19 cellular contexts compared by ENCODE assay signal in the genomic region with DNA sequence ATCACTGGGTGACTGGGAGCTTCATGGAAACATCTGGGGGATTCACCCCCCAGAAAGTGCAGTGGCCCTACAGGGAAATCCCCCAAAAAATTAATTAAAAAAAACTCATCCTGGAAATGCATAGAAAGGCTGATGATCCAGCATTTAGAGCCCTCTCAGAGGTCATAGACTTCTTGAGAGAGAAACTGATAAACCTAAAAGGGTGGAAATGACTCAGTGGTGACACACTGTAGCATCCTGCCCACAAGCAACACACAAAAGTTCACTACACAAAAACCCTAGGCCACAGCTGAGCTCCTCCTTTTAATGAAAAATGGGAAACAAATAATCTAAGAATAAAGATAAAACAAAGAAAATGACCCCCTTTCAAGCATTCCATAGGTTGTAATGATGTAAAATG.
DNase-seq lines count a peak whose midpoint lies in the region; ATAC-seq, FAIRE-seq and TF ChIP-seq lines count a peak whose summit lies in the region.
"Had no signal": no experiment of that assay in that cellular context is flagged by ENCODE, and none has a peak within 500 bp of the region (broad histone marks: within the 10 kb centered on the region; RNA-seq: fewer than 3 reads in every experiment).

No MANE protein-coding gene starts in this region.

- H3K4me1 ChIP-seq in astrocyte (ENCODE audit: insufficient read depth, low read length): no peaks in the 10 kb centered on the region

- H3K9me3 Mint-ChIP-seq in astrocyte (ENCODE audit: unreplicated experiment): peaks cover 2% of the 10 kb centered on the region

- no peaks in the 10 kb centered on the region for H3K27me3 ChIP-seq in astrocyte (ENCODE audit: insufficient read depth, low read length)

- H3K4me3 ChIP-seq in astrocyte (ENCODE audit: insufficient read depth, low read depth, low read length) (no peak overlapping the region), foreskin fibroblast (ENCODE audit: low read depth in 1 of 2, low read length in 2 of 2) (no peak overlapping the region)
- H3K4me3 ChIP-seq: skin epidermis, thoracic aorta had no signal

- H3K27ac ChIP-seq in astrocyte (ENCODE audit: low read depth, low read length): no peak overlapping the region
- H3K27ac ChIP-seq: skin epidermis, thoracic aorta had no signal

- DNase-seq in EH (ENCODE audit: low read depth): peak; percentile 63
- DNase-seq in HT1080 (ENCODE audit: low read depth): peak; percentile 67
- peak; percentile 27 for DNase-seq in astrocyte (ENCODE audit: low read depth)
- DNase-seq in foreskin fibroblast: peak; percentile 67 to 73
- no peak for DNase-seq in superior temporal gyrus (ENCODE audit: extremely low spot score)
- DNase-seq in iPS-NIHi7 (ENCODE audit: extremely low spot score): no peak
- DNase-seq in omental fat pad (ENCODE audit: low spot score): no peak
- DNase-seq: activated gamma-delta T cell treated with Interleukin-2 at 50 U/mL for 16 hours; activated T-cell treated with anti-CD3 and anti-CD28 coated beads for 4 hours; amygdala; GDM1; NK-92 treated with Interleukin-12 subunit alpha and Interleukin-12 subunit beta, amount 100 ng/mL, for 24 hours; nucleus accumbens; RPMI8226; stimulated activated naive B cell treated with anti-CD40 and anti-IgM and Interleukin-4, amounts not matched to agents 10 μg/mL and 1 μg/mL and 100 μg/mL, for 72 hours had no signal

- TF ChIP-seq CTCF in astrocyte (IDR thresholded peaks at IDR 0.05; ENCODE audit: insufficient read depth, low read depth, low read length): no peak
- no peak for TF ChIP-seq CTCF in foreskin fibroblast (IDR thresholded peaks at IDR 0.05; ENCODE audit: low read depth, low read length)
- TF ChIP-seq CTCF in omental fat pad (IDR thresholded peaks at IDR 0.05): no peak

- H2AFZ ChIP-seq in astrocyte (ENCODE audit: low read depth, low read length): no peak overlapping the region

- H3K27me3 Mint-ChIP-seq in astrocyte (ENCODE audit: low read depth, unreplicated experiment): no peaks in the 10 kb centered on the region
- H3K27me3 Mint-ChIP-seq: stimulated activated naive B cell treated with anti-CD40 and anti-IgM and Interleukin-4, amounts not matched to agents 10 μg/mL and 1 μg/mL and 100 μg/mL, for 72 hours had no signal

- H3K4me3 Mint-ChIP-seq in astrocyte (ENCODE audit: unreplicated experiment): no peak overlapping the region
- H3K4me3 Mint-ChIP-seq: stimulated activated naive B cell treated with anti-CD40 and anti-IgM and Interleukin-4, amounts not matched to agents 10 μg/mL and 1 μg/mL and 100 μg/mL, for 72 hours had no signal

- no peak overlapping the region for H3K4me2 ChIP-seq in astrocyte (ENCODE audit: low read length)

- H3K79me2 ChIP-seq in astrocyte (ENCODE audit: insufficient read depth, low read length): no peaks in the 10 kb centered on the region

- H3K4me1 Mint-ChIP-seq in astrocyte (ENCODE audit: low read depth, unreplicated experiment): peaks cover 5% of the 10 kb centered on the region
- H3K4me1 Mint-ChIP-seq: stimulated activated naive B cell treated with anti-CD40 and anti-IgM and Interleukin-4, amounts not matched to agents 10 μg/mL and 1 μg/mL and 100 μg/mL, for 72 hours had no signal

- H3K36me3 ChIP-seq in astrocyte (ENCODE audit: insufficient read depth, low read length): no peaks in the 10 kb centered on the region
- H3K36me3 ChIP-seq: thoracic aorta had no signal

- H3K9me3 ChIP-seq in astrocyte (ENCODE audit: insufficient read depth, low read depth, low read length): no peaks in the 10 kb centered on the region
- H3K9me3 ChIP-seq: thoracic aorta had no signal

- no peaks in the 10 kb centered on the region for H4K20me1 ChIP-seq in astrocyte (ENCODE audit: insufficient read depth, low read length)

- H3K27ac Mint-ChIP-seq in astrocyte (ENCODE audit: unreplicated experiment): no peak overlapping the region
- H3K27ac Mint-ChIP-seq: stimulated activated naive B cell treated with anti-CD40 and anti-IgM and Interleukin-4, amounts not matched to agents 10 μg/mL and 1 μg/mL and 100 μg/mL, for 72 hours had no signal

- no peak overlapping the region for H3K9ac ChIP-seq in astrocyte (ENCODE audit: low read length)

- FAIRE-seq in astrocyte (lab: Jason Lieb, UNC): peak; percentile 96

- H3K36me3 Mint-ChIP-seq in astrocyte (ENCODE audit: low read depth, unreplicated experiment): no peaks in the 10 kb centered on the region
- H3K36me3 Mint-ChIP-seq: stimulated activated naive B cell treated with anti-CD40 and anti-IgM and Interleukin-4, amounts not matched to agents 10 μg/mL and 1 μg/mL and 100 μg/mL, for 72 hours had no signal

- ATAC-seq in omental fat pad (ENCODE audit: low FRiP score): no peak
- ATAC-seq in HG03432 (IDR thresholded peaks at IDR 0.05; ENCODE audit: unreplicated experiment): no peak
- ATAC-seq: HCT116; stimulated activated naive B cell treated with anti-CD40 and anti-IgM and Interleukin-4, amounts not matched to agents 10 μg/mL and 1 μg/mL and 100 μg/mL, for 72 hours had no signal

Comparison
In these comparisons a context has a peak if more than half of its experiments do, and no peak if none do; other contexts are left out.
1. DNase-seq: peak in EH (single experiment), HT1080 (single experiment), astrocyte (single experiment) and foreskin fibroblast (2 of 2); none in superior temporal gyrus (single experiment), iPS-NIHi7 (single experiment) and omental fat pad (single experiment).